28 cellular contexts compared by ENCODE assay signal in the genomic region with DNA sequence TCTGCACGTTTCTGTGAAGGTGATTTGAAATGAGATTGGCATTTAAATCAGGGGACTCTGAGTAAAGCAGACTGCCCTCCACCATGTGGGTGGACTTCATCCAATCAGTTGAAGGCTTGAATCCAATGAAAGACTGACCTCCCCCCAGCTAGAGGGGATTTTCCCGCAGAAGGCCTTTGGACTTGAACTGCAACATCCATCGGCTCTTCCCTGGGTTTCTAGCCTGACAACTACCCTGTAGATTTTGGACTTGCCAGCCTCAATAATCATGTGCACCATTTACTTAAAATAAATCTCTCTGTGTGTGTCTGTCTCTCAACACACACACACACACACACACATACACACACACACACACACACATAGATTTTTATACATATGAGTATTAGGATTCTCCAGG.
"Had no signal": no experiment of that assay in that cellular context is flagged by ENCODE, and none has a peak within 500 bp of the region (broad histone marks: within the 10 kb centered on the region; RNA-seq: fewer than 3 reads in every experiment).

No MANE protein-coding gene starts in this region.

- ATAC-seq: effector memory CD8-positive, alpha-beta T cell; esophagus mucosa; foreskin keratinocyte; gastrocnemius medialis; gastroesophageal sphincter; heart left ventricle; heart right ventricle had no signal

- DNase-seq: colonic mucosa; cortex of kidney; dermis blood vessel endothelial cell; dorsolateral prefrontal cortex; effector CD4-positive, alpha-beta T cell; effector CD8-positive, alpha-beta T cell; effector memory CD4-positive, alpha-beta T cell; effector memory CD8-positive, alpha-beta T cell; endodermal cell; erythroblast; esophagus squamous epithelium; foreskin fibroblast; foreskin keratinocyte; foreskin melanocyte; gastrocnemius medialis; glutamatergic neuron; head of caudate nucleus; heart left ventricle; heart right ventricle had no signal

- H3K4me3 ChIP-seq: colonic mucosa, coronary artery, dorsolateral prefrontal cortex, esophagus muscularis mucosa, esophagus squamous epithelium, gastrocnemius medialis, gastroesophageal sphincter, heart left ventricle, heart right ventricle had no signal

- H3K9me3 ChIP-seq: colonic mucosa, esophagus muscularis mucosa, gastrocnemius medialis had no signal

- H3K4me1 ChIP-seq: colonic mucosa, esophagus muscularis mucosa, esophagus squamous epithelium, foreskin keratinocyte, gastrocnemius medialis, gastroesophageal sphincter, heart left ventricle, heart right ventricle had no signal

- H3K36me3 ChIP-seq: colonic mucosa, esophagus muscularis mucosa, esophagus squamous epithelium, gastrocnemius medialis, gastroesophageal sphincter, heart left ventricle, heart right ventricle had no signal

- H3K27ac ChIP-seq: colonic mucosa, coronary artery, dorsolateral prefrontal cortex, epithelial cell of prostate, esophagus muscularis mucosa, esophagus squamous epithelium, foreskin keratinocyte, gastrocnemius medialis, gastroesophageal sphincter, heart left ventricle, heart right ventricle had no signal

- H3K27me3 ChIP-seq: colonic mucosa, esophagus muscularis mucosa, foreskin keratinocyte, gastrocnemius medialis, gastroesophageal sphincter, heart left ventricle had no signal

- FAIRE-seq: colon, endometrium, endothelial cell of umbilical vein, frontal cortex had no signal
